In the genomic region with DNA sequence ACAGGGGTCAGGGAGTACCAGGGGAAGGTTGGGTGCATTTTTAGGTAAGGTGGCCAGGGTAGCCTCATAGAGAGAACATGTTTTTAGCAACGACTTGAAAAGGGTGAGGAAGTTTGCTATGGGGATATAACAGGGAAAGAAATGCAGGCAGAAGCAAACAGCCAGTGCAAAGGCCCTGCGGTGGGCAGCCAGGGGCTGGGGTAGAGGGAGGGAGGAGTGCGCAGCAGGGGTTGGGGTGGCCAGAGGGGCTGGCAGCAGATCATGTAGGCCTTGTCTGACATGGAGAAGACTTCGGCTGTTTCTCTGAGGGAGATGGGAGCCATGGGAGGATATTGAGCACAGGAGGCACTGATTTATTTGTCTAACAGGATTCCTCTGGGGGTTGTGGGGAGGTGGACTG, we compare ENCODE assay signal across 29 cellular contexts.
"Had no signal": no experiment of that assay in that cellular context is flagged by ENCODE, and none has a peak within 500 bp of the region (broad histone marks: within the 10 kb centered on the region; RNA-seq: fewer than 3 reads in every experiment).

No MANE protein-coding gene starts in this region.

- H3K4me3 ChIP-seq: ovary, psoas muscle, right lobe of liver, sigmoid colon, stomach, thoracic aorta, thyroid gland, tibial nerve, upper lobe of left lung, vagina had no signal

- H2AFZ ChIP-seq: parathyroid adenoma had no signal

- H3K36me3 Mint-ChIP-seq: natural killer cell treated with Interleukin-12 subunit alpha and Interleukin-12 subunit beta and Interleukin-15 and Interleukin-18, amount 100 ng/mL, for 72 hours; stimulated activated effector memory CD8-positive, alpha-beta T cell treated with anti-CD3 and anti-CD28 coated beads, Interleukin-12 subunit alpha, Interleukin-12 subunit beta, amount 100 ng/mL, for 72 hours; stimulated activated naive B cell treated with anti-CD40 and anti-IgM and Interleukin-4, amounts not matched to agents 10 μg/mL and 1 μg/mL and 100 μg/mL, for 72 hours had no signal

- H3K9ac ChIP-seq: parathyroid adenoma had no signal

- H3K4me1 ChIP-seq: parathyroid adenoma, psoas muscle, right lobe of liver, sigmoid colon, stomach, thyroid gland, tibial nerve, upper lobe of left lung, vagina had no signal

- H3K27ac Mint-ChIP-seq: natural killer cell treated with Interleukin-12 subunit alpha and Interleukin-12 subunit beta and Interleukin-15 and Interleukin-18, amount 100 ng/mL, for 72 hours; nephron progenitor cell; progenitor cell of endocrine pancreas; stimulated activated effector memory CD8-positive, alpha-beta T cell treated with anti-CD3 and anti-CD28 coated beads, Interleukin-12 subunit alpha, Interleukin-12 subunit beta, amount 100 ng/mL, for 72 hours; stimulated activated naive B cell treated with anti-CD40 and anti-IgM and Interleukin-4, amounts not matched to agents 10 μg/mL and 1 μg/mL and 100 μg/mL, for 72 hours; stimulated activated naive CD8-positive, alpha-beta T cell treated with anti-CD3 and anti-CD28 coated beads, Interleukin-15, Interleukin-2, amounts not matched to agents 100 ng/mL and 50 ng/mL, for 24 hours had no signal

- H3K9me3 ChIP-seq: psoas muscle, right lobe of liver, thoracic aorta, thyroid gland, upper lobe of left lung, vagina had no signal

- FAIRE-seq: small intestine, urothelium cell line had no signal

- DNase-seq: nephron progenitor cell; occipital lobe; ovary; posterior cingulate gyrus; psoas muscle; right cardiac atrium; right lobe of liver; sigmoid colon; small intestine; stimulated activated CD4-positive, alpha-beta T cell treated with anti-CD3 and anti-CD28 coated beads, Interleukin-15, amount 100 ng/mL, for 24 hours; stimulated activated CD4-positive, alpha-beta T cell treated with anti-CD3 and anti-CD28 coated beads, Interleukin-2, amount 100 ng/mL, for 24 hours; stimulated activated CD4-positive, alpha-beta T cell treated with anti-CD3 and anti-CD28 coated beads, Interleukin-2, amount 100 ng/mL, for 48 hours; stimulated activated CD4-positive, alpha-beta T cell treated with anti-CD3 and anti-CD28 coated beads, Interleukin-4, amount 100 ng/mL, for 24 hours; stimulated activated naive B cell treated with anti-CD40 and anti-IgM and Interleukin-4, amounts not matched to agents 10 μg/mL and 1 μg/mL and 100 μg/mL, for 72 hours; stimulated activated naive CD4-positive, alpha-beta T cell treated with Interleukin-2 at 50 U/mL for 16 hours; stomach; thyroid gland; trophoblast cell; upper lobe of left lung had no signal

- H3K4me1 Mint-ChIP-seq: neural crest cell; stimulated activated effector memory CD8-positive, alpha-beta T cell treated with anti-CD3 and anti-CD28 coated beads, Interleukin-12 subunit alpha, Interleukin-12 subunit beta, amount 100 ng/mL, for 72 hours; stimulated activated naive B cell treated with anti-CD40 and anti-IgM and Interleukin-4, amounts not matched to agents 10 μg/mL and 1 μg/mL and 100 μg/mL, for 72 hours had no signal

- H3K4me3 Mint-ChIP-seq: natural killer cell treated with Interleukin-12 subunit alpha and Interleukin-12 subunit beta and Interleukin-15 and Interleukin-18, amount 100 ng/mL, for 72 hours; nephron progenitor cell; neural crest cell; stimulated activated effector memory CD8-positive, alpha-beta T cell treated with anti-CD3 and anti-CD28 coated beads, Interleukin-12 subunit alpha, Interleukin-12 subunit beta, amount 100 ng/mL, for 72 hours; stimulated activated naive B cell treated with anti-CD40 and anti-IgM and Interleukin-4, amounts not matched to agents 10 μg/mL and 1 μg/mL and 100 μg/mL, for 72 hours; stimulated activated naive CD8-positive, alpha-beta T cell treated with anti-CD3 and anti-CD28 coated beads, Interleukin-15, Interleukin-2, amounts not matched to agents 100 ng/mL and 50 ng/mL, for 24 hours had no signal

- H3K27me3 ChIP-seq: ovary, right lobe of liver, thyroid gland, tibial nerve, upper lobe of left lung, vagina had no signal

- H3K79me2 ChIP-seq: parathyroid adenoma had no signal

- H3K27ac ChIP-seq: ovary, parathyroid adenoma, psoas muscle, right lobe of liver, sigmoid colon, stomach, thoracic aorta, thyroid gland, tibial nerve, upper lobe of left lung, vagina had no signal

- H3K36me3 ChIP-seq: ovary, right lobe of liver, sigmoid colon, stomach, thoracic aorta, thyroid gland, tibial nerve, upper lobe of left lung, vagina had no signal

- H3K9me3 Mint-ChIP-seq: natural killer cell treated with Interleukin-12 subunit alpha and Interleukin-12 subunit beta and Interleukin-15 and Interleukin-18, amount 100 ng/mL, for 72 hours; neural crest cell; stimulated activated effector memory CD8-positive, alpha-beta T cell treated with anti-CD3 and anti-CD28 coated beads, Interleukin-12 subunit alpha, Interleukin-12 subunit beta, amount 100 ng/mL, for 72 hours; stimulated activated naive B cell treated with anti-CD40 and anti-IgM and Interleukin-4, amounts not matched to agents 10 μg/mL and 1 μg/mL and 100 μg/mL, for 72 hours; stimulated activated naive CD8-positive, alpha-beta T cell treated with anti-CD3 and anti-CD28 coated beads, Interleukin-15, Interleukin-2, amounts not matched to agents 100 ng/mL and 50 ng/mL, for 24 hours had no signal
